ENCODE assay signal across 16 cellular contexts in genomic region chr22:42976534-42976933, GRCh38. TPM values are rescaled to one million over a fixed set of nuclear protein-coding genes. Genes with fewer than 3 reads are reported as not detected.
A peak's percentile ranks its signal among the peaks of the same experiment; 100 is the strongest.
DNase-seq lines count a peak whose midpoint lies in the region; ATAC-seq and TF ChIP-seq lines count a peak whose summit lies in the region.
"Had no signal": no experiment of that assay in that cellular context is flagged by ENCODE, and none has a peak within 500 bp of the region (broad histone marks: within the 10 kb centered on the region; RNA-seq: fewer than 3 reads in every experiment).

No MANE protein-coding gene starts in this region.

- intact Hi-C loops in breast epithelium (cut with DNase I; ENCODE audit: low total_unique reads) (no loop called here), MCF 10A (cut with micrococcal nuclease) (no loop called here), thyroid gland (cut with DNase I) (no loop called here)
- intact Hi-C loops in activated CD4-positive, alpha-beta T cell treated with anti-CD3 and anti-CD28 coated beads for 36 hours (cut with DNase I, micrococcal nuclease) = no loop called here

- peaks cover 30% of the 10 kb centered on the region for H3K4me1 Mint-ChIP-seq in MCF 10A (ENCODE audit: insufficient read depth, unreplicated experiment)
- peaks cover 34% of the 10 kb centered on the region for H3K4me1 Mint-ChIP-seq in activated CD4-positive, alpha-beta T cell treated with anti-CD3 and anti-CD28 coated beads for 36 hours

- H3K27ac ChIP-seq in breast epithelium (peak overlapping the region; percentile 79 to 88), VCaP (peak overlapping the region; percentile 23; the same call in 1 of the 2 replicates), mucosa of rectum (ENCODE audit: low read depth in 2 of 2, low read length in 2 of 2) (peak overlapping the region; percentile 69 to 86), thyroid gland (peak overlapping the region; percentile 10 to 79 (median 33))
- H3K27ac ChIP-seq: BLaER1 had no signal

- POLR2A ChIA-PET in MCF 10A (lab: Yijun Ruan, JAX) = interaction anchor here (1.4 kb wide), 1 partner anchor 14 kb away, joined by 6 read pairs; no protein-coding TSS in a partner anchor
- POLR2A ChIA-PET in activated CD4-positive, alpha-beta T cell treated with anti-CD3 and anti-CD28 coated beads for 36 hours (lab: Charles Lee) = no interaction called here

- TF ChIP-seq CTCF in breast epithelium (IDR thresholded peaks at IDR 0.05) (no peak), MCF 10A (IDR thresholded peaks at IDR 0.05; ENCODE audit: unreplicated experiment) (no peak), VCaP (conservative IDR thresholded peaks at IDR 0.05) (no peak), thyroid gland (IDR thresholded peaks at IDR 0.05) (no peak), GM20000 (IDR thresholded peaks at IDR 0.05; ENCODE audit: extremely low read depth, missing control alignments) (no peak)

- CTCF ChIA-PET in MCF 10A (lab: Yijun Ruan, JAX) = interaction anchor here (0.6 to 0.9 kb wide), 2 partner anchors 13 to 133 kb away, joined by 4 to 5 read pairs; no protein-coding TSS in a partner anchor
- CTCF ChIA-PET in activated CD4-positive, alpha-beta T cell treated with anti-CD3 and anti-CD28 coated beads for 36 hours (lab: Charles Lee) = interaction anchor here (0.5 to 0.7 kb wide), 2 partner anchors 156 to 196 kb away, joined by 3 read pairs; no protein-coding TSS in a partner anchor

- no peak overlapping the region for H3K4me3 Mint-ChIP-seq in MCF 10A (ENCODE audit: unreplicated experiment)
- no peak overlapping the region for H3K4me3 Mint-ChIP-seq in activated CD4-positive, alpha-beta T cell treated with anti-CD3 and anti-CD28 coated beads for 36 hours
- H3K4me3 Mint-ChIP-seq: CD4-positive, alpha-beta T cell had no signal

- no peak for TF ChIP-seq POLR2A in breast epithelium (IDR thresholded peaks at IDR 0.05)
- no peak for TF ChIP-seq POLR2A in thyroid gland (IDR thresholded peaks at IDR 0.05)

- H3K9me3 ChIP-seq in breast epithelium (no peaks in the 10 kb centered on the region), mucosa of rectum (ENCODE audit: control insufficient read depth in 2 of 2, low read length in 2 of 2) (no peaks in the 10 kb centered on the region), thyroid gland (no peaks in the 10 kb centered on the region)
- H3K9me3 ChIP-seq: SK-N-SH had no signal

- H3K27ac Mint-ChIP-seq in MCF 10A (ENCODE audit: low read depth, unreplicated experiment) = no peak overlapping the region
- no peak overlapping the region for H3K27ac Mint-ChIP-seq in activated CD4-positive, alpha-beta T cell treated with anti-CD3 and anti-CD28 coated beads for 36 hours
- H3K27ac Mint-ChIP-seq: CD4-positive, alpha-beta T cell had no signal

- WGBS in thyroid gland, 2 donors = 95 to 98% methylated on average over 3 of the region's 3 CpGs

- no peaks in the 10 kb centered on the region for H3K9me3 Mint-ChIP-seq in MCF 10A (ENCODE audit: unreplicated experiment)
- peaks cover 2% of the 10 kb centered on the region for H3K9me3 Mint-ChIP-seq in activated CD4-positive, alpha-beta T cell treated with anti-CD3 and anti-CD28 coated beads for 36 hours (ENCODE audit: low read depth)
- H3K9me3 Mint-ChIP-seq: CD4-positive, alpha-beta T cell had no signal

- H3K4me3 ChIP-seq in breast epithelium (no peak overlapping the region), mucosa of rectum (ENCODE audit: low read length in 2 of 2) (no peak overlapping the region), thyroid gland (replicated peaks in 1 of 3) (no peak overlapping the region)
- H3K4me3 ChIP-seq: BLaER1 had no signal

- H3K4me1 ChIP-seq in breast epithelium (peaks cover 9 to 21% of the 10 kb centered on the region in 2 donors), mucosa of rectum (ENCODE audit: control insufficient read depth in 2 of 2, insufficient read depth in 2 of 2, low read length in 2 of 2) (peaks cover 33 to 60% of the 10 kb centered on the region in 2 donors), thyroid gland (peaks cover 49 to 67% of the 10 kb centered on the region in 2 donors)

- no peak for ATAC-seq in activated CD4-positive, alpha-beta T cell treated with anti-CD3 and anti-CD28 coated beads for 36 hours

- DNase-seq in breast epithelium (ENCODE audit: low spot score in 2 of 2) (no peak), MCF 10A (ENCODE audit: unreplicated experiment) (no peak), thyroid gland (no peak), GM20000 (ENCODE audit: low spot score) (no peak), NCI-H2029 (lab: John Stamatoyannopoulos, UW) (no peak)
- no peak for DNase-seq in activated CD4-positive, alpha-beta T cell treated with anti-CD3 and anti-CD28 coated beads for 36 hours
- DNase-seq: CD4-positive, alpha-beta T cell; IMR-90; KG1; MM.1S; NCI-H2029 treated with DMSO at 0.1 percent for 48 hours; NCI-H510A; SK-N-SH had no signal

- no peaks in the 10 kb centered on the region for H3K27me3 Mint-ChIP-seq in MCF 10A (ENCODE audit: insufficient read depth, unreplicated experiment)
- H3K27me3 Mint-ChIP-seq in activated CD4-positive, alpha-beta T cell treated with anti-CD3 and anti-CD28 coated beads for 36 hours = no peaks in the 10 kb centered on the region
- H3K27me3 Mint-ChIP-seq: CD4-positive, alpha-beta T cell had no signal

- peak overlapping the region in 1 of 2 donors; percentile 48 for H3K9ac ChIP-seq in mucosa of rectum (ENCODE audit: low read depth in 1 of 2, low read length in 2 of 2)
- H3K9ac ChIP-seq: BLaER1, SK-N-SH had no signal

- no peaks in the 10 kb centered on the region for H3K36me3 Mint-ChIP-seq in MCF 10A (ENCODE audit: insufficient read depth, unreplicated experiment)
- H3K36me3 Mint-ChIP-seq in activated CD4-positive, alpha-beta T cell treated with anti-CD3 and anti-CD28 coated beads for 36 hours (ENCODE audit: low read depth) = peaks cover 4% of the 10 kb centered on the region

- BruUV-seq in MCF 10A (replicated peaks; lab: Mats Ljungman, UMichigan) = no TSS peak

- H3K36me3 ChIP-seq in breast epithelium = no peaks in the 10 kb centered on the region
- no peaks in the 10 kb centered on the region for H3K36me3 ChIP-seq in mucosa of rectum (ENCODE audit: control insufficient read depth in 2 of 2, insufficient read depth in 2 of 2, low read length in 2 of 2)
- H3K36me3 ChIP-seq in thyroid gland = no peaks in the 10 kb centered on the region

- H3K27me3 ChIP-seq in breast epithelium (no peaks in the 10 kb centered on the region), mucosa of rectum (ENCODE audit: control insufficient read depth in 2 of 2, insufficient read depth in 2 of 2, low read length in 2 of 2) (no peaks in the 10 kb centered on the region), thyroid gland (no peaks in the 10 kb centered on the region)
- H3K27me3 ChIP-seq: BLaER1 had no signal

RNA-seq across cellular contexts. Expression of gene PACSIN2, which starts 38.4 kb away (rescaled TPM):
- total RNA-seq in breast epithelium = 10 to 100 TPM; 43.8 to 82.7 (median 72.4) TPM
- 66.5 and 67.3 TPM in 2 replicates for total RNA-seq in MCF 10A (2022)
- total RNA-seq in thyroid gland = 10 to 100 TPM; 75.4 to 90.1 (median 87.9) TPM
- 10 to 100 TPM; 27.9 to 28.1 TPM for total RNA-seq in activated CD4-positive, alpha-beta T cell treated with anti-CD3 and anti-CD28 coated beads for 36 hours

Comparison
In these comparisons a context has a peak if more than half of its experiments do, and no peak if none do; other contexts are left out.
1. H3K27ac ChIP-seq: peak in every context shown above with its lines; median percentile 84 in breast epithelium; 78 in mucosa of rectum; 33 in thyroid gland; 23 in VCaP.